10 cellular contexts compared by ENCODE assay signal in the genomic region with DNA sequence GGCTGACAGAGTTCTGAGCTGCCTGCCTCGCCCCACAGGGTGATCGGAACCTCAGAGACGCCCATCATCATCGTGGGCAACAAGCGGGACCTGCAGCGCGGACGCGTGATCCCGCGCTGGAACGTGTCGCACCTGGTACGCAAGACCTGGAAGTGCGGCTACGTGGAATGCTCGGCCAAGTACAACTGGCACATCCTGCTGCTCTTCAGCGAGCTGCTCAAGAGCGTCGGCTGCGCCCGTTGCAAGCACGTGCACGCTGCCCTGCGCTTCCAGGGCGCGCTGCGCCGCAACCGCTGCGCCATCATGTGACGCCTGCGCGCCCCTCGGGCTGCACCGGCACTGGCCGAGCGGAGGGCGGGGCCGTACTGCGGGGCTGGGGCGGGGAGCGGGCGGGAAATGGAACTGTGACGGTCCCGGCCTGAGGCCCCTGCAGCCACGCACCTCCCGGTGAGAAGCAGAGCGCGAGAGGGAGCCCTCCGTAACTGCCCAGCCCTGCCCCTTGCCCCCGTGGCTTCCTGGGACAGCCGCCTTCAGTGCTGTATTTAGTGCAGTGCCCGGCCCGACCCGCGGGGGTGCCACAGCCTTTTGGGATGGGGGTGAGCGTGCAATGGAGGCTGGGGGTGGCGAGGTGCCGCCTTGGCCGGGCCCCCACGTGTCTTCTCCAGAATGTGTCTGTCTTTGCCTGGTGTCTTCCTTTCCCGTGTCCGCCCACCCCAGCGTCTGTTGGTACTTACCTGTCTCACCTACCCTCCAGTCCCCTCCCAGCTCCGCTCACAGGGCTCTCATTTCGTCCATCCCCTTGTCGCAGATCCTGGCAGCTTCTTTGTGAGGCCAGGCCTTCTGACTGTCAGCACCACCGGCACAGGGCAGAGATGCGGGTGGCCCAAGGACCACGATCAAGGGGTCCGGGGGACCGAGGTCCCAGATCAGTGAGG. TPM values are rescaled to one million over a fixed set of nuclear protein-coding genes. Genes with fewer than 3 reads are reported as not detected.
DNase-seq lines count a peak whose midpoint lies in the region; ATAC-seq, FAIRE-seq and TF ChIP-seq lines count a peak whose summit lies in the region.
"Had no signal": no experiment of that assay in that cellular context is flagged by ENCODE, and none has a peak within 500 bp of the region (broad histone marks: within the 10 kb centered on the region; RNA-seq: fewer than 3 reads in every experiment).

No MANE protein-coding gene starts in this region.

- H3K4me3 Mint-ChIP-seq in activated T-cell treated with anti-CD3 and anti-CD28 coated beads, Interleukin-2, amount 50 U/mL, for 24 hours, result peak overlapping the region; percentile 54
- peak overlapping the region; percentile 63 for H3K4me3 Mint-ChIP-seq in activated naive CD4-positive, alpha-beta T cell treated with anti-CD3 and anti-CD28 coated beads, Interleukin-2, amount 50 U/mL, for 24 hours

- no peak for TF ChIP-seq CTCF in kidney (IDR thresholded peaks at IDR 0.05; ENCODE audit: borderline replicate concordance, extremely low read depth, insufficient read depth)
- no peak for TF ChIP-seq CTCF in suprapubic skin (IDR thresholded peaks at IDR 0.05)

- DNase-seq in activated T-cell treated with anti-CD3 and anti-CD28 coated beads, Interleukin-2, amount 50 U/mL, for 24 hours, result peak; percentile 50
- DNase-seq in activated T-cell treated with anti-CD3 and anti-CD28 coated beads, Interleukin-2, amount 50 U/mL, for 1 hour, result no peak
- DNase-seq in kidney (peak; percentile 70), suprapubic skin (ENCODE audit: low spot score in 2 of 2) (peak; percentile 54 to 70), urothelium cell line (ENCODE audit: low spot score) (no peak), SHP77 treated with DMSO at 0.1 percent for 48 hours (lab: John Stamatoyannopoulos, UW) (no peak)

- peaks cover 10% of the 10 kb centered on the region for H3K4me1 Mint-ChIP-seq in activated T-cell treated with anti-CD3 and anti-CD28 coated beads, Interleukin-2, amount 50 U/mL, for 24 hours (ENCODE audit: low read depth)
- H3K4me1 Mint-ChIP-seq in activated naive CD4-positive, alpha-beta T cell treated with anti-CD3 and anti-CD28 coated beads, Interleukin-2, amount 50 U/mL, for 24 hours, result peaks cover 13% of the 10 kb centered on the region

- H3K36me3 ChIP-seq in kidney (ENCODE audit: control insufficient read depth in 1 of 2, insufficient read depth in 2 of 2, low read length in 2 of 2), result no peaks in the 10 kb centered on the region
- H3K36me3 ChIP-seq in suprapubic skin, result no peaks in the 10 kb centered on the region
- H3K36me3 ChIP-seq: ovary had no signal

- H3K27ac ChIP-seq in kidney (ENCODE audit: low read depth in 2 of 2, low read length in 2 of 2) (no peak overlapping the region), suprapubic skin (no peak overlapping the region)
- H3K27ac ChIP-seq: ovary, SK-N-MC had no signal

- FAIRE-seq in kidney (lab: Jason Lieb, UNC) (no peak), urothelium cell line (lab: Jason Lieb, UNC) (no peak)

- H3K4me1 ChIP-seq in kidney (ENCODE audit: control insufficient read depth in 1 of 2, insufficient read depth in 1 of 2, low read depth in 1 of 2, low read length in 2 of 2) (no peaks in the 10 kb centered on the region), suprapubic skin (peaks cover 10% of the 10 kb centered on the region)

- peaks cover 42% of the 10 kb centered on the region for H3K27me3 Mint-ChIP-seq in activated T-cell treated with anti-CD3 and anti-CD28 coated beads, Interleukin-2, amount 50 U/mL, for 24 hours
- H3K27me3 Mint-ChIP-seq in activated naive CD4-positive, alpha-beta T cell treated with anti-CD3 and anti-CD28 coated beads, Interleukin-2, amount 50 U/mL, for 24 hours, result peaks cover 13% of the 10 kb centered on the region

- no peak for ATAC-seq in HG03196 (IDR thresholded peaks at IDR 0.05; ENCODE audit: unreplicated experiment)

- 12% methylated on average over 37 of the region's 73 CpGs for WGBS in suprapubic skin

- TF ChIP-seq EP300 in suprapubic skin (IDR thresholded peaks at IDR 0.05), result no peak

- no peak overlapping the region for H3K27ac Mint-ChIP-seq in activated T-cell treated with anti-CD3 and anti-CD28 coated beads, Interleukin-2, amount 50 U/mL, for 24 hours
- H3K27ac Mint-ChIP-seq in activated naive CD4-positive, alpha-beta T cell treated with anti-CD3 and anti-CD28 coated beads, Interleukin-2, amount 50 U/mL, for 24 hours, result no peak overlapping the region

- H3K9ac ChIP-seq in kidney (ENCODE audit: low read length in 2 of 2), result no peak overlapping the region

- no peaks in the 10 kb centered on the region for H3K9me3 Mint-ChIP-seq in activated T-cell treated with anti-CD3 and anti-CD28 coated beads, Interleukin-2, amount 50 U/mL, for 24 hours
- H3K9me3 Mint-ChIP-seq in activated naive CD4-positive, alpha-beta T cell treated with anti-CD3 and anti-CD28 coated beads, Interleukin-2, amount 50 U/mL, for 24 hours, result no peaks in the 10 kb centered on the region

- peaks cover 45% of the 10 kb centered on the region for H3K27me3 ChIP-seq in suprapubic skin
- H3K27me3 ChIP-seq: ovary had no signal

- H3K4me3 ChIP-seq in kidney (ENCODE audit: low read length in 2 of 2), result no peak overlapping the region
- H3K4me3 ChIP-seq in suprapubic skin, result peak overlapping the region; percentile 34
- H3K4me3 ChIP-seq: ovary, SK-N-MC had no signal

- no peak for TF ChIP-seq POLR2A in suprapubic skin (IDR thresholded peaks at IDR 0.05)

- H3K9me3 ChIP-seq in kidney (ENCODE audit: control insufficient read depth in 1 of 2, low read length in 2 of 2) (no peaks in the 10 kb centered on the region), suprapubic skin (no peaks in the 10 kb centered on the region)
- H3K9me3 ChIP-seq: ovary had no signal

- H3K36me3 Mint-ChIP-seq in activated T-cell treated with anti-CD3 and anti-CD28 coated beads, Interleukin-2, amount 50 U/mL, for 24 hours (ENCODE audit: low read depth), result no peaks in the 10 kb centered on the region
- no peaks in the 10 kb centered on the region for H3K36me3 Mint-ChIP-seq in activated naive CD4-positive, alpha-beta T cell treated with anti-CD3 and anti-CD28 coated beads, Interleukin-2, amount 50 U/mL, for 24 hours

- intact Hi-C loops in kidney (cut with DNase I), result loop anchor here (10.0 kb wide), 1 partner anchor 126 kb away; no protein-coding TSS in a partner anchor

RNA-seq across cellular contexts. Expression of a gene that starts 9.8 kb away (rescaled TPM):
- total RNA-seq in kidney (2.4 TPM), suprapubic skin (1 to 10 TPM in 3 of 4 donors, under 1 TPM in 1; 0.94 to 2.5 (median 1.9) TPM)
- 1.5 TPM for polyA plus RNA-seq in kidney (ENCODE audit: insufficient read depth, low read depth, low replicate concordance)

RNA-seq across cellular contexts. Expression of a gene that starts 11.8 kb away (rescaled TPM):
- not detected for total RNA-seq in kidney
- not detected for polyA plus RNA-seq in kidney (ENCODE audit: insufficient read depth, low read depth, low replicate concordance)
- under 1 TPM in 2 of 4 donors, not detected in 2; 0.24 to 0.49 TPM for total RNA-seq in suprapubic skin

RNA-seq across cellular contexts. Expression of a gene that starts 19.4 kb away (rescaled TPM):
- total RNA-seq in kidney (not detected), suprapubic skin (not detected)
- 0.41 TPM for polyA plus RNA-seq in kidney (ENCODE audit: insufficient read depth, low read depth, low replicate concordance)
- total RNA-seq: ovary had no signal
- polyA plus RNA-seq: ovary had no signal

RNA-seq across cellular contexts. Expression of a gene that starts 54.2 kb away (rescaled TPM):
- total RNA-seq in kidney (4.5 TPM), suprapubic skin (100 to 1,000 TPM in 2 of 4 donors, 10 to 100 TPM in 2; 76.4 to 109 (median 91.0) TPM)
- 10.3 TPM for polyA plus RNA-seq in kidney (ENCODE audit: insufficient read depth, low read depth, low replicate concordance)

Comparison
In these comparisons a context has a peak if more than half of its experiments do, and no peak if none do; other contexts are left out.
1. DNase-seq: peak in activated T-cell treated with anti-CD3 and anti-CD28 coated beads, Interleukin-2, amount 50 U/mL, for 24 hours (single experiment), kidney (single experiment) and suprapubic skin (2 of 2); none in activated T-cell treated with anti-CD3 and anti-CD28 coated beads, Interleukin-2, amount 50 U/mL, for 1 hour (single experiment), urothelium cell line (single experiment) and SHP77 treated with DMSO at 0.1 percent for 48 hours (single experiment).